ENCODE assay signal across 8 cellular contexts in the genomic region with DNA sequence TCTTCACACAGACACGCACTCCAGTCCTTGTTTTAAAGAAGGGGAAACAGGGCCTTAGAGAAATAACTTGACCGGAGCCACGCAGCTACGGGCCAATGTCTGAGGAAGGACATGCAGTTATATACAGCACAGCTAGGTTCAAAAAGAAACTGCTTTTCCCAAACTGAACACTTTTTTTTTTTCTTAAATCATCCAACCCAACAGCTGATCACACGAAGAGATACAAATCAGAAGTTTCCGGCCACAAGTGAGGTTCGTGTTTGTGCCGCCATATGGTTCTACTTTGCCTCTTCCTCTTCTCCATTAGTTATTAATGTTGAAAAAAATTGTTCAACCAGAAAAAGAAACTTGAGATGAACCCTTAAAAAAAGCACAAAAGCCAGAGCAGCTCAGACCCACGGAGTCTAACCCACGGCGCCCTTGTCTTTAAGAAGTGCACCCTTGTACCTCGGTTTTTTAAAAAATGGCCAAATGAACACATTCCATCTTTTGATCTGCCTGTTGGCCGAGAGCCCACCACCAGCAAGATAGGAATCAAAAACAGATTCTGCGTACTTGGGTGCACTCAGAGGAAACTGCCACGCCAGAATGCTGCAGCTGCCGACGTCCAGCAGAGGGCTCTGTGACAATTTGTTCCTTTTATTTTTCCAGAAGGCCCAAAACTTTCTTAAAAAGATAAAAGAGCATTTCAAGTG.
DNase-seq lines count a peak whose midpoint lies in the region; ATAC-seq, FAIRE-seq and TF ChIP-seq lines count a peak whose summit lies in the region.

No MANE protein-coding gene starts in this region.

- peak; percentile 79 for DNase-seq in GM13976 (ENCODE audit: low spot score)
- peak; percentile 65 for DNase-seq in astrocyte of the cerebellum (ENCODE audit: low read depth)
- DNase-seq in iPS-NIHi11 (ENCODE audit: low spot score), result peak; percentile 63
- DNase-seq in stimulated activated CD4-positive, alpha-beta T cell treated with anti-CD3 and anti-CD28 coated beads, Interleukin-12 subunit alpha, Interleukin-12 subunit beta, amount 100 ng/mL, for 4 hours, result peak; percentile 51
- DNase-seq in NCI-H146 (lab: John Stamatoyannopoulos, UW), result no peak

- ATAC-seq in HG03469 (IDR thresholded peaks at IDR 0.05; ENCODE audit: unreplicated experiment), result peak; percentile 40

- no peak overlapping the region for H3K4me3 ChIP-seq in astrocyte of the cerebellum (ENCODE audit: low read depth, low read length)

- FAIRE-seq in A204.1 (lab: Jason Lieb, UNC), result peak; percentile 55

- peak overlapping the region; percentile 85 for H3K4me3 Mint-ChIP-seq in T-helper 1 cell treated with Interleukin-12 subunit alpha and Interleukin-12 subunit beta and Interleukin-4 antibody, amounts not matched to agents 30 μg/mL and 1 μg/mL, for 36 hours

- H3K4me1 Mint-ChIP-seq in T-helper 1 cell treated with Interleukin-12 subunit alpha and Interleukin-12 subunit beta and Interleukin-4 antibody, amounts not matched to agents 30 μg/mL and 1 μg/mL, for 36 hours (ENCODE audit: low read depth), result peaks cover 58% of the 10 kb centered on the region

- peaks cover 4% of the 10 kb centered on the region for H3K36me3 Mint-ChIP-seq in T-helper 1 cell treated with Interleukin-12 subunit alpha and Interleukin-12 subunit beta and Interleukin-4 antibody, amounts not matched to agents 30 μg/mL and 1 μg/mL, for 36 hours (ENCODE audit: low read depth)

- no peaks in the 10 kb centered on the region for H3K9me3 Mint-ChIP-seq in T-helper 1 cell treated with Interleukin-12 subunit alpha and Interleukin-12 subunit beta and Interleukin-4 antibody, amounts not matched to agents 30 μg/mL and 1 μg/mL, for 36 hours

- peak overlapping the region; percentile 93 for H3K27ac Mint-ChIP-seq in T-helper 1 cell treated with Interleukin-12 subunit alpha and Interleukin-12 subunit beta and Interleukin-4 antibody, amounts not matched to agents 30 μg/mL and 1 μg/mL, for 36 hours

- TF ChIP-seq CTCF in GM13976 (IDR thresholded peaks at IDR 0.05; ENCODE audit: borderline replicate concordance, control extremely low read depth, extremely low read depth, insufficient read depth, missing control alignments) (peak; percentile 81), astrocyte of the cerebellum (IDR thresholded peaks at IDR 0.05; ENCODE audit: low read depth, low read length, missing control alignments) (peak; percentile 89)

- H3K27me3 Mint-ChIP-seq in T-helper 1 cell treated with Interleukin-12 subunit alpha and Interleukin-12 subunit beta and Interleukin-4 antibody, amounts not matched to agents 30 μg/mL and 1 μg/mL, for 36 hours (ENCODE audit: low read depth), result no peaks in the 10 kb centered on the region

- in situ Hi-C loops in GM13976 (cut with MboI; ENCODE audit: low sequenced_read_pairs, unreplicated experiment) (loop anchor here (25.0 kb wide), 1 partner anchor 196 kb away; a partner anchor contains a TSS), astrocyte of the cerebellum (cut with HindIII; ENCODE audit: low sequenced_read_pairs) (no loop called here)
